In genomic region chr2:108229875-108230274, GRCh38 we compare ENCODE assay signal across 43 cellular contexts. TPM values are rescaled to one million over a fixed set of nuclear protein-coding genes. Genes with fewer than 3 reads are reported as not detected.
"Had no signal": no experiment of that assay in that cellular context is flagged by ENCODE, and none has a peak within 500 bp of the region (broad histone marks: within the 10 kb centered on the region; RNA-seq: fewer than 3 reads in every experiment).

No MANE protein-coding gene starts in this region.

- H3K9me3 Mint-ChIP-seq: activated naive CD4-positive, alpha-beta T cell treated with anti-CD3 and anti-CD28 coated beads for 36 hours; activated naive CD4-positive, alpha-beta T cell treated with anti-CD3 and anti-CD28 coated beads, Interleukin-2, amount 10 ng/mL, durations not matched to agents 7 days and 5 days; activated T-cell treated with anti-CD3 and anti-CD28 coated beads, Interleukin-2, amount 50 U/mL, for 24 hours; activated T-cell treated with anti-CD3 and anti-CD28 coated beads, Interleukin-2, amount 50 U/mL, for 4 hours; activated T-cell treated with anti-CD3 and anti-CD28 coated beads, Interleukin-2, amount 50 U/mL, for 72 hours; activated T-helper 17 cell treated with anti-CD3 and anti-CD28 coated beads, Interleukin-2, amount 50 U/mL, for 72 hours; central memory CD8-positive, alpha-beta T cell had no signal

- H3K9me3 ChIP-seq: adrenal gland, ascending aorta, body of pancreas, breast epithelium had no signal

- H3K4me1 Mint-ChIP-seq: activated naive CD4-positive, alpha-beta T cell treated with anti-CD3 and anti-CD28 coated beads, Interleukin-2, amount 10 ng/mL, durations not matched to agents 7 days and 5 days; activated naive CD4-positive, alpha-beta T cell treated with anti-CD3 and anti-CD28 coated beads, Interleukin-2, amount 50 U/mL, for 24 hours; activated naive CD8-positive, alpha-beta T cell treated with anti-CD3 and anti-CD28 coated beads for 36 hours; activated naive CD8-positive, alpha-beta T cell treated with anti-CD3 and anti-CD28 coated beads, Interleukin-2, amount 10 ng/mL, durations not matched to agents 7 days and 5 days; activated naive CD8-positive, alpha-beta T cell treated with anti-CD3 and anti-CD28 coated beads, Interleukin-2, amount 50 U/mL, for 24 hours; activated T-helper 17 cell treated with anti-CD3 and anti-CD28 coated beads, Interleukin-2, amount 50 U/mL, for 72 hours; central memory CD8-positive, alpha-beta T cell had no signal

- H3K27ac Mint-ChIP-seq: activated naive CD4-positive, alpha-beta T cell treated with anti-CD3 and anti-CD28 coated beads for 36 hours; activated naive CD4-positive, alpha-beta T cell treated with anti-CD3 and anti-CD28 coated beads, Interleukin-2, amount 10 ng/mL, durations not matched to agents 7 days and 5 days; activated naive CD4-positive, alpha-beta T cell treated with anti-CD3 and anti-CD28 coated beads, Interleukin-2, amount 50 U/mL, for 24 hours; activated naive CD4-positive, alpha-beta T cell treated with anti-CD3 and anti-CD28 coated beads, Interleukin-2, amount 50 U/mL, for 72 hours; activated naive CD8-positive, alpha-beta T cell; activated naive CD8-positive, alpha-beta T cell treated with anti-CD3 and anti-CD28 coated beads for 36 hours; activated naive CD8-positive, alpha-beta T cell treated with anti-CD3 and anti-CD28 coated beads, Interleukin-2, amount 10 ng/mL, durations not matched to agents 7 days and 5 days; activated naive CD8-positive, alpha-beta T cell treated with anti-CD3 and anti-CD28 coated beads, Interleukin-2, amount 50 U/mL, for 24 hours; activated T-cell treated with anti-CD3 and anti-CD28 coated beads, Interleukin-2, amount 50 U/mL, for 24 hours; activated T-cell treated with anti-CD3 and anti-CD28 coated beads, Interleukin-2, amount 50 U/mL, for 72 hours; activated T-helper 1 cell treated with anti-CD3 and anti-CD28 coated beads, Interleukin-12 subunit alpha, Interleukin-12 subunit beta, Interleukin-2, Interleukin-4 antibody, amounts not matched to agents 30 ng/mL and 10 ng/mL and 1 ng/mL, durations not matched to agents 14 hours and 24 hours and 36 hours; activated T-helper 17 cell treated with anti-CD3 and anti-CD28 coated beads, Interleukin-2, amount 50 U/mL, for 72 hours; activated T-helper 2 cell treated with anti-CD3 and anti-CD28 coated beads, Interferon-gamma antibody, Interleukin-2, Interleukin-4, amounts not matched to agents 10 μg/mL and 5 μg/mL and 100 μg/mL, durations not matched to agents 14 hours and 24 hours and 36 hours; brain had no signal

- H3K27me3 ChIP-seq: adrenal gland, ascending aorta, body of pancreas, brain microvascular endothelial cell, breast epithelium, cardiac muscle cell had no signal

- H3K27me3 Mint-ChIP-seq: activated naive CD4-positive, alpha-beta T cell treated with anti-CD3 and anti-CD28 coated beads, Interleukin-2, amount 10 ng/mL, durations not matched to agents 7 days and 5 days; activated naive CD8-positive, alpha-beta T cell treated with anti-CD3 and anti-CD28 coated beads, Interleukin-2, amount 10 ng/mL, durations not matched to agents 7 days and 5 days had no signal

- FAIRE-seq: astrocyte, bronchial epithelial cell had no signal

- DNase-seq: activated effector memory CD4-positive, alpha-beta T cell treated with anti-CD3 and anti-CD28 coated beads, Interleukin-2, amount 50 U/mL, for 16 hours; activated effector memory CD4-positive, alpha-beta T cell treated with Interleukin-2 at 50 U/mL for 16 hours; activated gamma-delta T cell; activated gamma-delta T cell treated with Interleukin-2 at 50 U/mL for 16 hours; activated naive CD4-positive, alpha-beta T cell; activated naive CD4-positive, alpha-beta T cell treated with anti-CD3 and anti-CD28 coated beads for 36 hours; activated naive CD4-positive, alpha-beta T cell treated with anti-CD3 and anti-CD28 coated beads, Interleukin-2, amount 10 ng/mL, durations not matched to agents 7 days and 5 days; activated naive CD4-positive, alpha-beta T cell treated with anti-CD3 and anti-CD28 coated beads, Interleukin-2, amount 50 U/mL, for 16 hours; activated naive CD4-positive, alpha-beta T cell treated with Interleukin-2 at 50 U/mL for 16 hours; activated naive CD8-positive, alpha-beta T cell treated with anti-CD3 and anti-CD28 coated beads for 36 hours; activated naive CD8-positive, alpha-beta T cell treated with anti-CD3 and anti-CD28 coated beads, Interleukin-2, amount 10 ng/mL, durations not matched to agents 7 days and 5 days; activated naive CD8-positive, alpha-beta T cell treated with anti-CD3 and anti-CD28 coated beads, Interleukin-2, amount 50 U/mL, for 24 hours; activated T-cell treated with anti-CD3 and anti-CD28 coated beads, Interleukin-2, amount 50 U/mL, for 1 hour; activated T-cell treated with anti-CD3 and anti-CD28 coated beads, Interleukin-2, amount 50 U/mL, for 24 hours; activated T-cell treated with anti-CD3 and anti-CD28 coated beads, Interleukin-2, amount 50 U/mL, for 4 hours; activated T-cell treated with anti-CD3 and anti-CD28 coated beads, Interleukin-2, amount 50 U/mL, for 48 hours; activated T-cell treated with anti-CD3 and anti-CD28 coated beads, Interleukin-2, amount 50 U/mL, for 72 hours; adrenal gland; amniotic stem cell; amygdala; anterior cingulate cortex; aorta; body of pancreas; brain microvascular endothelial cell; caudate nucleus; central memory CD4-positive, alpha-beta T cell; cerebellar nuclear complex had no signal

- ATAC-seq: activated naive CD4-positive, alpha-beta T cell treated with anti-CD3 and anti-CD28 coated beads, Interleukin-2, amount 50 U/mL, for 72 hours; activated naive CD8-positive, alpha-beta T cell treated with anti-CD3 and anti-CD28 coated beads, Interleukin-2, amount 50 U/mL, for 24 hours; activated T-cell treated with anti-CD3 and anti-CD28 coated beads, Interleukin-2, amount 50 U/mL, for 4 hours; activated T-cell treated with anti-CD3 and anti-CD28 coated beads, Interleukin-2, amount 50 U/mL, for 72 hours; activated T-helper 17 cell treated with anti-CD3 and anti-CD28 coated beads, Interleukin-2, amount 50 U/mL, for 72 hours; body of pancreas had no signal

- H3K27ac ChIP-seq: adrenal gland, ascending aorta, body of pancreas, brain microvascular endothelial cell, breast epithelium, cardiac muscle cell had no signal

- H3K36me3 ChIP-seq: adrenal gland, ascending aorta, brain microvascular endothelial cell, breast epithelium, cardiac muscle cell had no signal

- H3K4me1 ChIP-seq: adrenal gland, ascending aorta, body of pancreas, breast epithelium had no signal

- H3K4me3 Mint-ChIP-seq: activated naive CD4-positive, alpha-beta T cell treated with anti-CD3 and anti-CD28 coated beads for 36 hours; activated naive CD4-positive, alpha-beta T cell treated with anti-CD3 and anti-CD28 coated beads, Interleukin-2, amount 10 ng/mL, durations not matched to agents 7 days and 5 days; activated naive CD4-positive, alpha-beta T cell treated with anti-CD3 and anti-CD28 coated beads, Interleukin-2, amount 50 U/mL, for 24 hours; activated naive CD8-positive, alpha-beta T cell; activated naive CD8-positive, alpha-beta T cell treated with anti-CD3 and anti-CD28 coated beads for 36 hours; activated naive CD8-positive, alpha-beta T cell treated with anti-CD3 and anti-CD28 coated beads, Interleukin-2, amount 10 ng/mL, durations not matched to agents 7 days and 5 days; activated naive CD8-positive, alpha-beta T cell treated with anti-CD3 and anti-CD28 coated beads, Interleukin-2, amount 50 U/mL, for 24 hours; activated T-cell treated with anti-CD3 and anti-CD28 coated beads, Interleukin-2, amount 50 U/mL, for 24 hours; activated T-cell treated with anti-CD3 and anti-CD28 coated beads, Interleukin-2, amount 50 U/mL, for 4 hours; activated T-cell treated with anti-CD3 and anti-CD28 coated beads, Interleukin-2, amount 50 U/mL, for 72 hours; activated T-helper 1 cell treated with anti-CD3 and anti-CD28 coated beads, Interleukin-12 subunit alpha, Interleukin-12 subunit beta, Interleukin-2, Interleukin-4 antibody, amounts not matched to agents 30 ng/mL and 10 ng/mL and 1 ng/mL, durations not matched to agents 14 hours and 24 hours and 36 hours; activated T-helper 17 cell treated with anti-CD3 and anti-CD28 coated beads, Interleukin-2, amount 50 U/mL, for 72 hours; brain; central memory CD8-positive, alpha-beta T cell had no signal

- H3K36me3 Mint-ChIP-seq: activated naive CD4-positive, alpha-beta T cell treated with anti-CD3 and anti-CD28 coated beads, Interleukin-2, amount 10 ng/mL, durations not matched to agents 7 days and 5 days; activated naive CD4-positive, alpha-beta T cell treated with anti-CD3 and anti-CD28 coated beads, Interleukin-2, amount 50 U/mL, for 24 hours; activated naive CD8-positive, alpha-beta T cell; activated naive CD8-positive, alpha-beta T cell treated with anti-CD3 and anti-CD28 coated beads, Interleukin-2, amount 10 ng/mL, durations not matched to agents 7 days and 5 days; brain had no signal

- H3K4me3 ChIP-seq: adrenal gland, ascending aorta, body of pancreas, breast epithelium, cardiac muscle cell had no signal

RNA-seq across cellular contexts. Expression of gene SULT1C3, which starts 9.9 kb away (rescaled TPM):
- total RNA-seq: activated naive CD4-positive, alpha-beta T cell treated with anti-CD3 and anti-CD28 coated beads for 36 hours; activated naive CD4-positive, alpha-beta T cell treated with anti-CD3 and anti-CD28 coated beads, Interleukin-2, amount 50 U/mL, for 72 hours; activated naive CD8-positive, alpha-beta T cell treated with anti-CD3 and anti-CD28 coated beads for 36 hours; activated naive CD8-positive, alpha-beta T cell treated with anti-CD3 and anti-CD28 coated beads, Interleukin-2, amount 10 ng/mL, durations not matched to agents 7 days and 5 days; activated T-cell treated with anti-CD3 and anti-CD28 coated beads, Interleukin-2, amount 50 U/mL, for 4 hours; activated T-cell treated with anti-CD3 and anti-CD28 coated beads, Interleukin-2, amount 50 U/mL, for 72 hours; activated T-helper 1 cell treated with anti-CD3 and anti-CD28 coated beads, Interleukin-12 subunit alpha, Interleukin-12 subunit beta, Interleukin-2, Interleukin-4 antibody, amounts not matched to agents 30 ng/mL and 10 ng/mL and 1 ng/mL, durations not matched to agents 14 hours and 24 hours and 36 hours; activated T-helper 17 cell treated with anti-CD3 and anti-CD28 coated beads, Interleukin-2, amount 50 U/mL, for 72 hours; activated T-helper 2 cell treated with anti-CD3 and anti-CD28 coated beads, Interferon-gamma antibody, Interleukin-2, Interleukin-4, amounts not matched to agents 10 μg/mL and 5 μg/mL and 100 μg/mL, durations not matched to agents 14 hours and 24 hours and 36 hours; adrenal gland; aorta; ascending aorta; astrocyte; body of pancreas; bronchial epithelial cell; cardiac muscle cell; cardiac septum; cerebellum had no signal
- polyA plus RNA-seq: adipose tissue, adrenal gland, aorta, cardiac muscle cell had no signal

RNA-seq across cellular contexts. Expression of gene SULT1C2, which starts 58.8 kb away (rescaled TPM):
- total RNA-seq: activated naive CD4-positive, alpha-beta T cell treated with anti-CD3 and anti-CD28 coated beads for 36 hours; activated naive CD4-positive, alpha-beta T cell treated with anti-CD3 and anti-CD28 coated beads, Interleukin-2, amount 50 U/mL, for 72 hours; activated naive CD8-positive, alpha-beta T cell treated with anti-CD3 and anti-CD28 coated beads for 36 hours; activated naive CD8-positive, alpha-beta T cell treated with anti-CD3 and anti-CD28 coated beads, Interleukin-2, amount 10 ng/mL, durations not matched to agents 7 days and 5 days; activated T-cell treated with anti-CD3 and anti-CD28 coated beads, Interleukin-2, amount 50 U/mL, for 4 hours; activated T-cell treated with anti-CD3 and anti-CD28 coated beads, Interleukin-2, amount 50 U/mL, for 72 hours; activated T-helper 1 cell treated with anti-CD3 and anti-CD28 coated beads, Interleukin-12 subunit alpha, Interleukin-12 subunit beta, Interleukin-2, Interleukin-4 antibody, amounts not matched to agents 30 ng/mL and 10 ng/mL and 1 ng/mL, durations not matched to agents 14 hours and 24 hours and 36 hours; activated T-helper 17 cell treated with anti-CD3 and anti-CD28 coated beads, Interleukin-2, amount 50 U/mL, for 72 hours; activated T-helper 2 cell treated with anti-CD3 and anti-CD28 coated beads, Interferon-gamma antibody, Interleukin-2, Interleukin-4, amounts not matched to agents 10 μg/mL and 5 μg/mL and 100 μg/mL, durations not matched to agents 14 hours and 24 hours and 36 hours; ascending aorta; bronchial epithelial cell had no signal
- polyA plus RNA-seq: aorta had no signal
